Comparison of ENCODE assay signal across 15 cellular contexts in the genomic region with DNA sequence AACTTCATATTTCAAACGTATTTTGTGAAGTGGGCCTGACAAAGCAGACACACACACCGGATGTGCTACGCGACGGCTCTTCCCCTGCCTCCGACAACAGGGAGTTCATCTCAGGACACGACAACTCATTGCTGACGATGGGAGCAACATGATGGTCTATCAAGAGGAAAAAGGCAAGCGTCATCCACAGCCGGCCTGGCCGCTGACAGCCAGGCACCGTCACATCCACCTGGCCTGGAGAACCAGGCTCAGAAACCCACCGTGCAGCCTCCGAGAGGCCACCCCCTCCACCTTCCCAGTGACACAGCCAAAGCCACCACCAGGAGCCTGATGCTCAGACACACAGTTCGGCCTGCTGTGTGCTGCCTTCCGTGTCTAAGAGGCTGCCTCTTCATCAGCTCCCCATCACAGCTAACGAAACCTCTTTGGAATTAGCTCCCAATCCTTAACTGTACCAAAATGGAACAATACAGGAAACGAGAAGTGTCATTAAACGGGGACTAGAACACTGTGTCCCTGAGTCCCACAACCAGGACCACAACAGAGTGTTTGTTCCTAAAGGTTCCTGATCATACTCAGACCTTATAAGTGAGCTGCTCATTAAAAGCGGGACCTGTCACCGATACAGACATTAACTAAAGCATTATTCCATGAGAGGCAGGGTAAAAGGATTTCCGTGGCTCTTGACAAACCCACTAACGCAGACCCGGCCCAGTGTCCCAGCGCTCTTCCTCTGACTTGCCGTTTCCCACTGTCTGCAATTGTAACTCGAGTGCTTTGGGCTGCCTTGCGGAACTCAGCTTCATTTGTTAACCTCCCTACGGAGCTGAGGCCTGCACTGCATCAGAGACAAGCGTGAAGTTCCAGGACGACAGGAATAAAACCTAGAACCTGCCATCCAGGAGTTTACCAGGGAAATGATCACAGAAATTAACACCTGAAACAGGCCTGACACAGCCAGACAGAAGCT.
A peak's percentile ranks its signal among the peaks of the same experiment; 100 is the strongest.
DNase-seq lines count a peak whose midpoint lies in the region; ATAC-seq and TF ChIP-seq lines count a peak whose summit lies in the region.
"Had no signal": no experiment of that assay in that cellular context is flagged by ENCODE, and none has a peak within 500 bp of the region (broad histone marks: within the 10 kb centered on the region; RNA-seq: fewer than 3 reads in every experiment).

No MANE protein-coding gene starts in this region.

- H3K36me3 Mint-ChIP-seq in CD14-positive monocyte (peaks cover 21 to 29% of the 10 kb centered on the region in 2 donors), nephron progenitor cell (ENCODE audit: low read depth) (peaks cover 19% of the 10 kb centered on the region)
- H3K36me3 Mint-ChIP-seq in activated CD8-positive, alpha-beta T cell treated with anti-CD3 and anti-CD28 coated beads, Interleukin-2, amount 10 ng/mL, durations not matched to agents 7 days and 5 days (ENCODE audit: low read depth), result peaks cover 83% of the 10 kb centered on the region

- peaks cover 0 to 3% (median 0%) of the 10 kb centered on the region in 3 donors for H3K27me3 Mint-ChIP-seq in CD14-positive monocyte (ENCODE audit: low read depth in 3 of 3)
- H3K27me3 Mint-ChIP-seq in nephron progenitor cell (ENCODE audit: low read depth, poor library complexity), result peaks cover 6% of the 10 kb centered on the region
- H3K27me3 Mint-ChIP-seq in activated CD8-positive, alpha-beta T cell treated with anti-CD3 and anti-CD28 coated beads, Interleukin-2, amount 10 ng/mL, durations not matched to agents 7 days and 5 days (ENCODE audit: low read depth), result no peaks in the 10 kb centered on the region
- H3K27me3 Mint-ChIP-seq: T-cell had no signal

- TF ChIP-seq CTCF in CD14-positive monocyte (IDR thresholded peaks at IDR 0.05) (no peak), left ventricle myocardium inferior (IDR thresholded peaks at IDR 0.05; ENCODE audit: borderline replicate concordance) (no peak), nephron progenitor cell (IDR thresholded peaks at IDR 0.05) (no peak)

- intact Hi-C loops in CD14-positive monocyte (cut with micrococcal nuclease), result no loop called here
- intact Hi-C loops in left ventricle myocardium inferior (cut with micrococcal nuclease), result no loop called here

- peaks cover 59% of the 10 kb centered on the region for H3K4me1 ChIP-seq in left ventricle myocardium inferior

- POLR2A ChIA-PET in activated CD8-positive, alpha-beta T cell treated with anti-CD3 and anti-CD28 coated beads, Interleukin-2, amount 10 ng/mL, durations not matched to agents 7 days and 5 days (lab: Charles Lee), result interaction anchor here (0.7 kb wide), 1 partner anchor 1426 kb away, joined by 3 read pairs; no protein-coding TSS in a partner anchor

- ATAC-seq in GM21528 (IDR thresholded peaks at IDR 0.05; ENCODE audit: low FRiP score, unreplicated experiment), result no peak
- ATAC-seq in activated CD8-positive, alpha-beta T cell treated with anti-CD3 and anti-CD28 coated beads, Interleukin-2, amount 10 ng/mL, durations not matched to agents 7 days and 5 days, result no peak
- ATAC-seq: gastroesophageal sphincter, T-cell had no signal

- H3K9me3 ChIP-seq in left ventricle myocardium inferior (replicated peaks), result no peaks in the 10 kb centered on the region
- H3K9me3 ChIP-seq: gastroesophageal sphincter, upper lobe of left lung had no signal

- peak overlapping the region; percentile 77 for H3K27ac ChIP-seq in left ventricle myocardium inferior (replicated peaks)
- H3K27ac ChIP-seq: WERI-Rb-1 had no signal

- H3K4me3 ChIP-seq in left ventricle myocardium inferior, result peak overlapping the region; percentile 32
- H3K4me3 ChIP-seq: gastroesophageal sphincter, upper lobe of left lung had no signal

- H3K27me3 ChIP-seq in left ventricle myocardium inferior (ENCODE audit: low read depth), result no peaks in the 10 kb centered on the region
- H3K27me3 ChIP-seq: gastroesophageal sphincter, upper lobe of left lung had no signal

- peaks cover 6% of the 10 kb centered on the region for H3K36me3 ChIP-seq in left ventricle myocardium inferior
- H3K36me3 ChIP-seq: upper lobe of left lung, WERI-Rb-1 had no signal

- peak overlapping the region in 5 of 7 donors; percentile 7 to 66 (median 51) for H3K27ac Mint-ChIP-seq in CD14-positive monocyte
- peak overlapping the region; percentile 82 for H3K27ac Mint-ChIP-seq in nephron progenitor cell
- no peak overlapping the region for H3K27ac Mint-ChIP-seq in activated CD8-positive, alpha-beta T cell treated with anti-CD3 and anti-CD28 coated beads, Interleukin-2, amount 10 ng/mL, durations not matched to agents 7 days and 5 days

- CTCF ChIA-PET in activated CD8-positive, alpha-beta T cell treated with anti-CD3 and anti-CD28 coated beads, Interleukin-2, amount 10 ng/mL, durations not matched to agents 7 days and 5 days (lab: Charles Lee), result no interaction called here

- DNase-seq in CD14-positive monocyte (ENCODE audit: low spot score) (no peak), SHP77 treated with DMSO at 0.1 percent for 48 hours (lab: John Stamatoyannopoulos, UW) (peak; percentile 78), left ventricle myocardium inferior (no peak), nephron progenitor cell (no peak), DMS 273 (lab: John Stamatoyannopoulos, UW; ENCODE audit: unreplicated experiment) (no peak), H4 (ENCODE audit: low spot score) (no peak)
- DNase-seq in activated CD8-positive, alpha-beta T cell treated with anti-CD3 and anti-CD28 coated beads, Interleukin-2, amount 10 ng/mL, durations not matched to agents 7 days and 5 days, result no peak
- DNase-seq: activated gamma-delta T cell treated with Interleukin-2 at 50 U/mL for 16 hours; NCI-H774; stimulated activated CD8-positive, alpha-beta memory T cell treated with anti-CD3 and anti-CD28 coated beads, Interleukin-4, amount 100 ng/mL, for 48 hours; T-cell; WERI-Rb-1 had no signal

- H3K9me3 Mint-ChIP-seq in CD14-positive monocyte, result peaks cover 4 to 18% (median 10%) of the 10 kb centered on the region in 7 donors
- peaks cover 4% of the 10 kb centered on the region for H3K9me3 Mint-ChIP-seq in nephron progenitor cell
- no peaks in the 10 kb centered on the region for H3K9me3 Mint-ChIP-seq in activated CD8-positive, alpha-beta T cell treated with anti-CD3 and anti-CD28 coated beads, Interleukin-2, amount 10 ng/mL, durations not matched to agents 7 days and 5 days (ENCODE audit: insufficient read depth)
- H3K9me3 Mint-ChIP-seq: T-cell had no signal

- no peak overlapping the region for H3K4me3 Mint-ChIP-seq in CD14-positive monocyte
- H3K4me3 Mint-ChIP-seq in nephron progenitor cell, result peak overlapping the region; percentile 2
- H3K4me3 Mint-ChIP-seq in activated CD8-positive, alpha-beta T cell treated with anti-CD3 and anti-CD28 coated beads, Interleukin-2, amount 10 ng/mL, durations not matched to agents 7 days and 5 days, result no peak overlapping the region
- H3K4me3 Mint-ChIP-seq: T-cell had no signal

- H3K4me1 Mint-ChIP-seq in CD14-positive monocyte (peaks cover 18% of the 10 kb centered on the region), nephron progenitor cell (peaks cover 33% of the 10 kb centered on the region)
- peaks cover 47% of the 10 kb centered on the region for H3K4me1 Mint-ChIP-seq in activated CD8-positive, alpha-beta T cell treated with anti-CD3 and anti-CD28 coated beads, Interleukin-2, amount 10 ng/mL, durations not matched to agents 7 days and 5 days (ENCODE audit: low read depth)
